In the genomic region with DNA sequence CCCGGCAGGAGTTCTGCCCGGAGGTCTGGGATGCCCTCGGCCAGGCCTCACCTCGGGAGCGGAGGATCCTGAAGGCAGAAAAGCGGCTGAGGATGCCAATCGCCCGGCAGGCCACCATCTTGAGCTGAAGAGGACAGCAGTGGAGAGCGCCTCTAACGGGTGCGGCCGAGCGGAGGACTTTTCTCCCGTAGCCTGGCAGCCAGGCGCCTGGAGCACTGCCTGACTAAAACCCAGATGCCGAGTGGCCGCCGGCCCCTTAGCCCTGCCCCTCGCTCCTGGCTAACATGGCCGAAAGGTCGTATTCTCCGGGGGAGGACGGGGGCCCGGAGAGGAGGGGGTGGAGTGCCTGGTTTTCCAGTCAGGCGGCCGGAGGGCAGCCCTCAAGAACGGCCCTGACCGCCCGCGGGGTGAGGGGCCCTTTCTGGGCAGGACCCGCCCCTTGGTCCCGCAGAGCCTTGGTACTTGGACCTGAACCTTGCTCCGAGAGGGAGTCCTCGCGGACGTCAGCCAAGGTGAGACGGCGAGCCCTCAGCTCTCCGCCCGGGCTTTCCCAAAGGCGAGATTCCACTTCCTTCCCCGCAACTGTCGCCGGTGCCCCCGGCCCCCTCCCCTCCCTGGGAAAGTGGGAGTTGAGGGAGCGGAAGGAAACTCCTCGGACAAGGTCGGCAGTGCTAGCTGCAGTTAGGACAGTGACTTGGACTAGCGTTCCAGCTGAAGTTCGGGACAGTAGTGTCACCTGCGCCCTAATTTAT, we compare ENCODE assay signal across 8 cellular contexts. TPM values are rescaled to one million over a fixed set of nuclear protein-coding genes. Genes with fewer than 3 reads are reported as not detected.
DNase-seq lines count a peak whose midpoint lies in the region; ATAC-seq lines count a peak whose summit lies in the region.

A gene (minus strand): TSS at position 154 of the 752 bp plus-strand sequence. CDS start 36 bp downstream, at position 118.
A gene (plus strand): TSS at position 461 of the 752 bp plus-strand sequence. CDS start 9,316 bp downstream, outside the sequence.

- peak within 1 kb of the TSS; percentile 99 to 100 for H3K4me3 Mint-ChIP-seq in effector memory CD8-positive, alpha-beta T cell

- peak within 1 kb of the TSS in 1 of 2 experiments; percentile 98 for H3K14ac ChIP-seq in mesenchymal stem cell (ENCODE audit: low read length in 2 of 2)

- H3K27me3 ChIP-seq in mesenchymal stem cell (ENCODE audit: control insufficient read depth in 1 of 2, insufficient read depth in 1 of 2, low read length in 2 of 2): no peaks in the 10 kb centered on the region

- H3K79me1 ChIP-seq in mesenchymal stem cell (replicated peaks; ENCODE audit: low read length, poor library complexity, severe bottlenecking): peaks cover 4% of the 10 kb centered on the region

- no peak within 1 kb of the TSS for H2AK5ac ChIP-seq in mesenchymal stem cell (ENCODE audit: low read length, severe bottlenecking)

- H2BK120ac ChIP-seq in mesenchymal stem cell (ENCODE audit: low read depth, low read length): peak within 1 kb of the TSS; percentile 90

- peak; percentile 71 for ATAC-seq in GM19463 (IDR thresholded peaks at IDR 0.05; ENCODE audit: unreplicated experiment)
- peak; percentile 80 for ATAC-seq in effector memory CD8-positive, alpha-beta T cell (replicated peaks)

- CTCF ChIA-PET in activated CD8-positive, alpha-beta memory T cell treated with anti-CD3 and anti-CD28 coated beads for 36 hours (lab: Charles Lee): interaction anchor here (1.4 kb wide), 2 partner anchors 60 to 86 kb away, joined by 3 to 5 read pairs; no protein-coding TSS in a partner anchor

- H3K4me3 ChIP-seq in mesenchymal stem cell (ENCODE audit: insufficient read depth in 1 of 2, low read depth in 1 of 2, low read length in 2 of 2): peak within 1 kb of the TSS; percentile 83 to 88

- H4K8ac ChIP-seq in mesenchymal stem cell (ENCODE audit: low read length): peak within 1 kb of the TSS; percentile 75

- H2AFZ ChIP-seq in mesenchymal stem cell (ENCODE audit: low read depth, low read length): peak within 1 kb of the TSS; percentile 79

- peak within 1 kb of the TSS; percentile 97 for H3K9ac ChIP-seq in mesenchymal stem cell (ENCODE audit: low read length)

- H3K4me2 ChIP-seq in mesenchymal stem cell (ENCODE audit: low read length, poor library complexity, severe bottlenecking): peak within 1 kb of the TSS; percentile 93

- H3K4ac ChIP-seq in mesenchymal stem cell (ENCODE audit: low read depth in 1 of 2, low read length in 2 of 2): peak within 1 kb of the TSS; percentile 20 to 96

- peaks cover 5% of the 10 kb centered on the region for H3K4me1 ChIP-seq in mesenchymal stem cell (ENCODE audit: control insufficient read depth, insufficient read depth, low read depth, low read length)

- DNase-seq in COLO668 (lab: John Stamatoyannopoulos, UW; ENCODE audit: unreplicated experiment) (peak; percentile 95), HS-27A (ENCODE audit: low read depth) (peak; percentile 74), NOMO-1 (lab: John Stamatoyannopoulos, UW; ENCODE audit: unreplicated experiment in 2 of 2) (peak; percentile 93 to 94), mesenchymal stem cell (peak; percentile 96)
- DNase-seq in effector memory CD8-positive, alpha-beta T cell: peak; percentile 76 to 88 (median 81)
- peak; percentile 77 for DNase-seq in stimulated activated CD8-positive, alpha-beta memory T cell treated with anti-CD3 and anti-CD28 coated beads, Interleukin-12 subunit alpha, Interleukin-12 subunit beta, amount 100 ng/mL, for 4 hours (ENCODE audit: low read depth)

- H3K27ac Mint-ChIP-seq in effector memory CD8-positive, alpha-beta T cell: peak within 1 kb of the TSS; percentile 100

- H3K9me3 Mint-ChIP-seq in effector memory CD8-positive, alpha-beta T cell: no peaks in the 10 kb centered on the region

- peak within 1 kb of the TSS in 1 of 2 experiments; percentile 89 for H3K23ac ChIP-seq in mesenchymal stem cell (ENCODE audit: low read length in 2 of 2)

- H3K18ac ChIP-seq in mesenchymal stem cell (ENCODE audit: low read depth in 1 of 2, low read length in 2 of 2): peak within 1 kb of the TSS; percentile 60 to 82

- POLR2A ChIA-PET in activated CD8-positive, alpha-beta memory T cell treated with anti-CD3 and anti-CD28 coated beads for 36 hours (lab: Charles Lee): interaction anchor here (1.9 kb wide), 1 partner anchor 101 kb away, joined by 11 read pairs; a partner anchor contains a TSS

- H2BK12ac ChIP-seq in mesenchymal stem cell (ENCODE audit: low read length in 2 of 2): peak within 1 kb of the TSS; percentile 32 to 42

- H3K9me3 ChIP-seq in mesenchymal stem cell (ENCODE audit: control insufficient read depth, low read length): no peaks in the 10 kb centered on the region

- H3K36me3 ChIP-seq in mesenchymal stem cell (ENCODE audit: control insufficient read depth in 1 of 2, insufficient read depth in 2 of 2, low read depth in 1 of 2, low read length in 2 of 2): no peaks in the 10 kb centered on the region

- H3K4me1 Mint-ChIP-seq in effector memory CD8-positive, alpha-beta T cell (ENCODE audit: low read depth in 2 of 2): peaks cover 43 to 61% of the 10 kb centered on the region in 2 donors

- H3K27me3 Mint-ChIP-seq in effector memory CD8-positive, alpha-beta T cell: no peaks in the 10 kb centered on the region

- H3K27ac ChIP-seq in mesenchymal stem cell (ENCODE audit: low read length, poor library complexity, severe bottlenecking): peak within 1 kb of the TSS; percentile 96

- H3K36me3 Mint-ChIP-seq in effector memory CD8-positive, alpha-beta T cell (ENCODE audit: insufficient read depth): peaks cover 38% of the 10 kb centered on the region

- 1% methylated on average over 40 of the region's 51 CpGs for WGBS in mesenchymal stem cell

- peak within 1 kb of the TSS; percentile 59 for H4K91ac ChIP-seq in mesenchymal stem cell (ENCODE audit: low read length)

- peak within 1 kb of the TSS; percentile 93 for H2BK5ac ChIP-seq in mesenchymal stem cell (ENCODE audit: low read depth, low read length, poor library complexity, severe bottlenecking)

- H2BK15ac ChIP-seq in mesenchymal stem cell (ENCODE audit: low read depth, poor library complexity, severe bottlenecking): peak within 1 kb of the TSS; percentile 86

RNA-seq across cellular contexts. Expression of the first gene that starts in this region (rescaled TPM):
- 100 to 1,000 TPM; 124 TPM for total RNA-seq in activated CD8-positive, alpha-beta memory T cell treated with anti-CD3 and anti-CD28 coated beads for 36 hours
- polyA plus RNA-seq in mesenchymal stem cell (2013, experiment 1 of 2): 133 TPM
- polyA plus RNA-seq in mesenchymal stem cell (2013, experiment 2 of 2): 135 TPM

RNA-seq across cellular contexts. Expression of the second gene that starts in this region (rescaled TPM):
- 10 to 100 TPM; 69.3 to 75.6 TPM for total RNA-seq in activated CD8-positive, alpha-beta memory T cell treated with anti-CD3 and anti-CD28 coated beads for 36 hours
- polyA plus RNA-seq in mesenchymal stem cell (2013, experiment 1 of 2): 92.6 TPM
- 93.5 TPM for polyA plus RNA-seq in mesenchymal stem cell (2013, experiment 2 of 2)

Comparison
In these comparisons a context has a peak if more than half of its experiments do, and no peak if none do; other contexts are left out.
1. Peak in every context shown above with its lines: DNase-seq, ATAC-seq, H3K4me3 ChIP-seq and H3K27ac ChIP-seq.